Comparison of ENCODE assay signal across 8 cellular contexts in the genomic region with DNA sequence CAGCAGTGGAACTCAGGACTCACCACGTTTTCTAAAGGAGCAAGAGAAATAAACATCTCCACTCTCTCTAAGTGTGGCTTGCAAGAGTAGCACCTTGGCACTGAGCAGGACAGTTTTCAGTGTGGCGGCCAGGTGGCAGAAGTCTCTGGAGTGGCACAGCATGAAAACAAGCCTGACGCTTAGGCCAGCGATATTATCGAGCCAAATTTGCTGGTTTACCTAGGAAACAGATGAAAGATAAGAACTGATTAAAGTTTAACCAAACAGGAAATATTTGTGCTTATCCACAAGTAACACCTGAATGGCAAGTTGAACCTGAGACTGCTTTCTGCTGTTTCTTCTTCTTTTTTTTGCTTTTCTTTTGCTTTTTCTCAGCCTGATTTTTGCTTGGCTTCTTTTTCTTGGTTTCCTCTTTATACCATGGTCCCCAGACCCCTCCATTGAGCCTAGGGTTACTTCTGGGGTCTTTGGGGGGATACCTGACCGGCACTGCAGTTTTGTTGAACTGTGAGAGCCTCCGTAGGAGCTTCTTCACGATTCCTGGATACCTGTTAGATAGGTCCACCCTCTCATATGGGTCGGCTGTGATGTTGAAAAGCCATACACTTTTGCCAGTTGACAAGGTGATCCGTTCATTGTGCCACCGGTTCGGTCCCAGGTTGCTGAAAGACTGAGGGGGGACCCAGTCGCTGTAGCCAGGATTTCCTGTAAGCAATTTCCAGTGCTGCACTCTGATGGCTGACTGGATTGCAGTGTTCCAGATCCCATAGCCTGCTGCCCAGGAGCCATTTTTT.
DNase-seq lines count a peak whose midpoint lies in the region; ATAC-seq and TF ChIP-seq lines count a peak whose summit lies in the region.

No MANE protein-coding gene starts in this region.

- intact Hi-C loops in activated CD4-positive, alpha-beta T cell treated with anti-CD3 and anti-CD28 coated beads for 36 hours (cut with DNase I, micrococcal nuclease): loop anchor here (2.0 to 10.0 kb wide), 4 partner anchors 137 to 510 kb away; a partner anchor contains a TSS

- peak overlapping the region; percentile 81 for H3K27ac Mint-ChIP-seq in activated CD4-positive, alpha-beta T cell treated with anti-CD3 and anti-CD28 coated beads for 36 hours
- peak overlapping the region; percentile 88 to 89 for H3K27ac Mint-ChIP-seq in effector memory CD8-positive, alpha-beta T cell

- no peak for TF ChIP-seq EP300 in suprapubic skin (IDR thresholded peaks at IDR 0.05)

- H3K27ac ChIP-seq in suprapubic skin: no peak overlapping the region

- peaks cover 3% of the 10 kb centered on the region for H3K4me1 ChIP-seq in suprapubic skin

- 72% methylated on average over 10 of the region's 13 CpGs for WGBS in suprapubic skin

- peak overlapping the region; percentile 20 for H3K4me3 Mint-ChIP-seq in activated CD4-positive, alpha-beta T cell treated with anti-CD3 and anti-CD28 coated beads for 36 hours
- peak overlapping the region; percentile 62 to 78 for H3K4me3 Mint-ChIP-seq in effector memory CD8-positive, alpha-beta T cell

- peak; percentile 78 for DNase-seq in activated CD4-positive, alpha-beta T cell treated with anti-CD3 and anti-CD28 coated beads for 36 hours
- DNase-seq in effector memory CD8-positive, alpha-beta T cell: peak; percentile 40 to 57 (median 55)
- peak; percentile 45 for DNase-seq in stimulated activated CD8-positive, alpha-beta memory T cell treated with anti-CD3 and anti-CD28 coated beads, Interleukin-12 subunit alpha, Interleukin-12 subunit beta, amount 100 ng/mL, for 1 hour (ENCODE audit: low read depth)
- DNase-seq in suprapubic skin (ENCODE audit: low spot score in 2 of 2): no peak

- peak in 1 of 2 donors; percentile 21 for TF ChIP-seq CTCF in suprapubic skin (IDR thresholded peaks at IDR 0.05)

- H3K27me3 ChIP-seq in suprapubic skin: no peaks in the 10 kb centered on the region

- POLR2A ChIA-PET in activated CD4-positive, alpha-beta T cell treated with anti-CD3 and anti-CD28 coated beads for 36 hours (lab: Charles Lee): no interaction called here

- H3K9me3 ChIP-seq in suprapubic skin: no peaks in the 10 kb centered on the region

- TF ChIP-seq POLR2A in suprapubic skin (IDR thresholded peaks at IDR 0.05): no peak

- peaks cover 4% of the 10 kb centered on the region for H3K36me3 ChIP-seq in suprapubic skin

- no peaks in the 10 kb centered on the region for H3K36me3 Mint-ChIP-seq in activated CD4-positive, alpha-beta T cell treated with anti-CD3 and anti-CD28 coated beads for 36 hours (ENCODE audit: low read depth)
- no peaks in the 10 kb centered on the region for H3K36me3 Mint-ChIP-seq in effector memory CD8-positive, alpha-beta T cell (ENCODE audit: insufficient read depth)

- no peak overlapping the region for H3K4me3 ChIP-seq in suprapubic skin

- H3K9me3 Mint-ChIP-seq in activated CD4-positive, alpha-beta T cell treated with anti-CD3 and anti-CD28 coated beads for 36 hours (ENCODE audit: low read depth): peaks cover 2% of the 10 kb centered on the region
- H3K9me3 Mint-ChIP-seq in effector memory CD8-positive, alpha-beta T cell: no peaks in the 10 kb centered on the region

- peak; percentile 60 for ATAC-seq in HG02759 (IDR thresholded peaks at IDR 0.05; ENCODE audit: unreplicated experiment)
- ATAC-seq in activated CD4-positive, alpha-beta T cell treated with anti-CD3 and anti-CD28 coated beads for 36 hours: peak; percentile 96
- ATAC-seq in effector memory CD8-positive, alpha-beta T cell (replicated peaks): peak; percentile 86
- ATAC-seq in HG02870 (IDR thresholded peaks at IDR 0.05; ENCODE audit: unreplicated experiment): no peak
- no peak for ATAC-seq in GM19351 (IDR thresholded peaks at IDR 0.05; ENCODE audit: unreplicated experiment)
- ATAC-seq in HG02571 (IDR thresholded peaks at IDR 0.05; ENCODE audit: unreplicated experiment): no peak

- peaks cover 64% of the 10 kb centered on the region for H3K4me1 Mint-ChIP-seq in activated CD4-positive, alpha-beta T cell treated with anti-CD3 and anti-CD28 coated beads for 36 hours
- peaks cover 25 to 29% of the 10 kb centered on the region in 2 donors for H3K4me1 Mint-ChIP-seq in effector memory CD8-positive, alpha-beta T cell (ENCODE audit: low read depth in 2 of 2)

- CTCF ChIA-PET in activated CD4-positive, alpha-beta T cell treated with anti-CD3 and anti-CD28 coated beads for 36 hours (lab: Charles Lee): interaction anchor here (1.0 kb wide), 1 partner anchor 10 kb away, joined by 3 read pairs; no protein-coding TSS in a partner anchor

- H3K27me3 Mint-ChIP-seq in activated CD4-positive, alpha-beta T cell treated with anti-CD3 and anti-CD28 coated beads for 36 hours: no peaks in the 10 kb centered on the region
- no peaks in the 10 kb centered on the region for H3K27me3 Mint-ChIP-seq in effector memory CD8-positive, alpha-beta T cell

Comparison
In these comparisons a context has a peak if more than half of its experiments do, and no peak if none do; other contexts are left out.
1. ATAC-seq: peak in HG02759 (single experiment), activated CD4-positive, alpha-beta T cell treated with anti-CD3 and anti-CD28 coated beads for 36 hours (single experiment) and effector memory CD8-positive, alpha-beta T cell (single experiment); none in HG02870 (single experiment), GM19351 (single experiment) and HG02571 (single experiment).
2. DNase-seq: peak in activated CD4-positive, alpha-beta T cell treated with anti-CD3 and anti-CD28 coated beads for 36 hours (single experiment), effector memory CD8-positive, alpha-beta T cell (3 of 3) and stimulated activated CD8-positive, alpha-beta memory T cell treated with anti-CD3 and anti-CD28 coated beads, Interleukin-12 subunit alpha, Interleukin-12 subunit beta, amount 100 ng/mL, for 1 hour (single experiment); none in suprapubic skin (0 of 2).